In the genomic region with DNA sequence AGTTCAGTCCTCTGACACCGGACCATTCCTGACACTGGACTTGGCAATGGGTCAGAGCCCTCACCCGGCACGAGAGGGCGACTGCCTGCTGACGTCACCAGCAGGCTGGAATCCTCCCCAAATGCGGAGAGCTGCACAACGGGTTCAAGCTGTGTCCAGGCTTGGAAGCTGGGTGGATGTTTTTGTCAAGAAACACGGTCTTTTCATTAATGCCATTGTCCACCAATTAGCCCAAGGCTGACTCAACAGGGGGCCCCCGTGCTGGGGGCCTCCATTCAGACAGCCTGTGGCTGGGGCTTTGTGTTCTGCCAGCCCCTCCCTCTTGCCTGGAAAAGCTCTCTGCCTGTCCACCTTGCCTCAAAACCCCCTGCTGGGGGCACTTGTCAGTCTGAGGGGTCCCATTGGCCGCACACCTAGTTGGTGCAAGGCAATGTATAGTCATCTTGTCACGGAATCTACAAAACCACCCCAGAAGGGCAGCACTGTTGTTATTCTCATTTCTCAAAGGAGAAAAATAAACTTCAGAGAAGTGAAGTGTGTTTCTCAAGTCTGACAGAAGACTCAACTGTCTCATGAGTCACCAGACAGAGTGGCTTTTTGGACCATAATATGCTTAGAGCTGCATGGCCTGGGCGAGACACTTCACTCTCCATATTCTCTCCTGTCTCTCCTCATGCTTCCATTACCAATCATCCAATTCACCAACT, we compare ENCODE assay signal across 22 cellular contexts. TPM values are rescaled to one million over a fixed set of nuclear protein-coding genes. Genes with fewer than 3 reads are reported as not detected.
DNase-seq lines count a peak whose midpoint lies in the region; FAIRE-seq and TF ChIP-seq lines count a peak whose summit lies in the region.
"Had no signal": no experiment of that assay in that cellular context is flagged by ENCODE, and none has a peak within 500 bp of the region (broad histone marks: within the 10 kb centered on the region; RNA-seq: fewer than 3 reads in every experiment).

No MANE protein-coding gene starts in this region.

- H3K79me2 ChIP-seq in endothelial cell of umbilical vein (ENCODE audit: control insufficient read depth, insufficient read depth, low read length) = no peaks in the 10 kb centered on the region

- POLR2A ChIA-PET in endothelial cell of umbilical vein (lab: Charles Lee) = interaction anchor here (1.2 kb wide), 2 partner anchors 9 to 173 kb away, joined by 3 to 4 read pairs; no protein-coding TSS in a partner anchor

- H4K20me1 ChIP-seq in endothelial cell of umbilical vein (replicated peaks; ENCODE audit: control insufficient read depth, extremely low read depth, insufficient read depth, low read length) = no peaks in the 10 kb centered on the region

- no peak overlapping the region for H3K4me2 ChIP-seq in endothelial cell of umbilical vein (ENCODE audit: insufficient read depth, low read length)

- intact Hi-C loops in endothelial cell of umbilical vein (cut with micrococcal nuclease) = no loop called here

- peak; percentile 12 for FAIRE-seq in endothelial cell of umbilical vein (lab: Jason Lieb, UNC)
- FAIRE-seq: keratinocyte, pancreas, TTC549 had no signal

- H3K9me1 ChIP-seq in endothelial cell of umbilical vein (replicated peaks; ENCODE audit: control insufficient read depth, extremely low read depth, insufficient read depth, low read length) = no peaks in the 10 kb centered on the region

- H3K36me3 ChIP-seq in endothelial cell of umbilical vein (ENCODE audit: control insufficient read depth in 2 of 2, extremely low read depth in 1 of 2, insufficient read depth in 2 of 2, low read length in 2 of 2) = no peaks in the 10 kb centered on the region
- H3K36me3 ChIP-seq: pancreas had no signal

- H3K4me1 ChIP-seq in endothelial cell of umbilical vein (ENCODE audit: control insufficient read depth, extremely low read depth, insufficient read depth, low read length) = peaks cover 22% of the 10 kb centered on the region
- H3K4me1 ChIP-seq: pancreas had no signal

- dilution Hi-C loops in endothelial cell of umbilical vein (cut with MboI; ENCODE audit: extremely low pct_ligation_motif_present, low sequenced_read_pairs) = no loop called here

- H3K9ac ChIP-seq in endothelial cell of umbilical vein (replicated peaks; ENCODE audit: extremely low read depth, insufficient read depth, low read length) = no peak overlapping the region

- no peaks in the 10 kb centered on the region for H3K9me3 ChIP-seq in endothelial cell of umbilical vein (replicated peaks; ENCODE audit: control insufficient read depth, insufficient read depth, low read length)
- H3K9me3 ChIP-seq: pancreas had no signal

- TF ChIP-seq POLR2A in endothelial cell of umbilical vein (IDR thresholded peaks at IDR 0.05; ENCODE audit: low read depth, low read length) = no peak

- TF ChIP-seq CTCF in endothelial cell of umbilical vein (IDR thresholded peaks at IDR 0.05; ENCODE audit: extremely low read depth in 1 of 2, insufficient read depth in 1 of 2, low read depth in 1 of 2, low read length in 2 of 2) = no peak
- no peak for TF ChIP-seq CTCF in GM20000 (IDR thresholded peaks at IDR 0.05; ENCODE audit: extremely low read depth, missing control alignments)

- DNase-seq in EH (ENCODE audit: low read depth) = peak; percentile 59
- DNase-seq in MV-4-11 (lab: John Stamatoyannopoulos, UW) = peak; percentile 57
- DNase-seq in endothelial cell of umbilical vein (ENCODE audit: low read depth, low spot score) = no peak
- peak; percentile 11 for DNase-seq in midbrain (lab: John Stamatoyannopoulos, UW)
- DNase-seq in activated effector memory CD4-positive, alpha-beta T cell treated with anti-CD3 and anti-CD28 coated beads, Interleukin-2, amount 50 U/mL, for 16 hours = no peak
- no peak for DNase-seq in T-helper 2 cell
- DNase-seq in GM20000 (ENCODE audit: low spot score) = no peak
- DNase-seq in NCI-H345 (lab: John Stamatoyannopoulos, UW) = no peak
- DNase-seq: activated CD8-positive, alpha-beta T cell treated with anti-CD3 and anti-CD28 coated beads for 36 hours; amniotic stem cell; GDM1; Kasumi-1; NCI-H187; pancreas; stimulated activated CD4-positive, alpha-beta T cell treated with anti-CD3 and anti-CD28 coated beads, Interleukin-12 subunit alpha, Interleukin-12 subunit beta, amount 100 ng/mL, for 4 hours; stimulated activated naive CD8-positive, alpha-beta T cell treated with anti-CD3 and anti-CD28 coated beads, Interleukin-15, Interleukin-2, amounts not matched to agents 100 U/mL and 50 U/mL, for 24 hours had no signal

- CTCF ChIA-PET in endothelial cell of umbilical vein (lab: Charles Lee) = interaction anchor here (1.2 to 6.1 kb wide), 8 partner anchors 10 to 215 kb away, joined by 3 to 73 read pairs (median 6); no protein-coding TSS in a partner anchor

- H2AFZ ChIP-seq in endothelial cell of umbilical vein (ENCODE audit: low read depth, low read length) = no peak overlapping the region

- no peak overlapping the region for H3K27ac ChIP-seq in endothelial cell of umbilical vein (ENCODE audit: insufficient read depth, low read depth, low read length)
- H3K27ac ChIP-seq: pancreas, SK-N-MC had no signal

- no peaks in the 10 kb centered on the region for H3K27me3 ChIP-seq in endothelial cell of umbilical vein (ENCODE audit: control insufficient read depth in 2 of 2, insufficient read depth in 2 of 2, low read length in 2 of 2)
- H3K27me3 ChIP-seq: pancreas had no signal

- no TSS peak for BruUV-seq in endothelial cell of umbilical vein (replicated peaks; lab: Mats Ljungman, UMichigan)

- H3K4me3 ChIP-seq in endothelial cell of umbilical vein (replicated peaks in 1 of 3; ENCODE audit: insufficient read depth in 1 of 3, low read depth in 1 of 3, low read length in 3 of 3) = no peak overlapping the region
- H3K4me3 ChIP-seq: pancreas, SK-N-MC had no signal

TF ChIP-seq in endothelial cell of umbilical vein, 7 proteins besides CTCF, POLR2A, EP300 and RAD21:
- TF ChIP-seq JUN (IDR thresholded peaks at IDR 0.05; ENCODE audit: borderline replicate concordance, insufficient read depth, insufficient read length, low read depth) (peak; percentile 14), POLR2AphosphoS5 (IDR thresholded peaks at IDR 0.05; ENCODE audit: insufficient read depth, low read depth, low read length) (no peak), FOS (IDR thresholded peaks at IDR 0.05; ENCODE audit: borderline replicate concordance, insufficient read depth, low read length) (peak; percentile 22)

RNA-seq across cellular contexts. Expression of a gene that starts 24.6 kb away (rescaled TPM):
- total RNA-seq in endothelial cell of umbilical vein = 65.5 and 68.2 TPM in 2 replicates
- 81.4 and 100 TPM in 2 replicates for polyA plus RNA-seq in endothelial cell of umbilical vein
- 88.2 and 91.6 TPM in 2 replicates for polyA plus RNA-seq in endothelial cell of umbilical vein (2011; cell fraction: cytosol; rRNA removed)
- 25.0 and 31.4 TPM in 2 replicates for polyA plus RNA-seq in endothelial cell of umbilical vein (2011; cell fraction: nucleus; rRNA removed)
- polyA plus RNA-seq in endothelial cell of umbilical vein (2012) = 97.8 and 120 TPM in 2 replicates
- polyA minus RNA-seq in endothelial cell of umbilical vein = 51.4 and 53.7 TPM in 2 replicates
- polyA minus RNA-seq in endothelial cell of umbilical vein (2011; cell fraction: cytosol; rRNA and poly(A)+ RNA removed) = 82.1 TPM
- polyA minus RNA-seq in endothelial cell of umbilical vein (2011; cell fraction: nucleus; rRNA and poly(A)+ RNA removed) = 4.7 and 6.4 TPM in 2 replicates

RNA-seq across cellular contexts. Expression of a gene that starts 24.7 kb away (rescaled TPM):
- not detected in 2 replicates for total RNA-seq in endothelial cell of umbilical vein
- not detected in 2 replicates for polyA plus RNA-seq in endothelial cell of umbilical vein
- polyA plus RNA-seq in endothelial cell of umbilical vein (2011; cell fraction: cytosol; rRNA removed) = not detected in 2 replicates
- not detected in 2 replicates for polyA plus RNA-seq in endothelial cell of umbilical vein (2011; cell fraction: nucleus; rRNA removed)
- not detected in 2 replicates for polyA plus RNA-seq in endothelial cell of umbilical vein (2012)
- polyA minus RNA-seq in endothelial cell of umbilical vein = not detected in 2 replicates
- polyA minus RNA-seq in endothelial cell of umbilical vein (2011; cell fraction: cytosol; rRNA and poly(A)+ RNA removed) = not detected
- not detected in 2 replicates for polyA minus RNA-seq in endothelial cell of umbilical vein (2011; cell fraction: nucleus; rRNA and poly(A)+ RNA removed)
- total RNA-seq: activated CD8-positive, alpha-beta T cell treated with anti-CD3 and anti-CD28 coated beads for 36 hours; glomerular endothelial cell; NCI-H460 had no signal
- polyA plus RNA-seq: AG04450, keratinocyte had no signal

RNA-seq across cellular contexts. Expression of a gene that starts 41.9 kb away (rescaled TPM):
- 4.9 and 8.1 TPM in 2 replicates for total RNA-seq in endothelial cell of umbilical vein
- 5.0 and 5.1 TPM in 2 replicates for polyA plus RNA-seq in endothelial cell of umbilical vein
- 5.1 and 6.1 TPM in 2 replicates for polyA plus RNA-seq in endothelial cell of umbilical vein (2011; cell fraction: cytosol; rRNA removed)
- 6.1 and 6.5 TPM in 2 replicates for polyA plus RNA-seq in endothelial cell of umbilical vein (2011; cell fraction: nucleus; rRNA removed)
- 6.4 and 8.3 TPM in 2 replicates for polyA plus RNA-seq in endothelial cell of umbilical vein (2012)
- polyA minus RNA-seq in endothelial cell of umbilical vein = 4.5 and 9.7 TPM in 2 replicates
- 3.6 TPM for polyA minus RNA-seq in endothelial cell of umbilical vein (2011; cell fraction: cytosol; rRNA and poly(A)+ RNA removed)
- polyA minus RNA-seq in endothelial cell of umbilical vein (2011; cell fraction: nucleus; rRNA and poly(A)+ RNA removed) = 7.4 and 8.3 TPM in 2 replicates

Comparison
In these comparisons a context has a peak if more than half of its experiments do, and no peak if none do; other contexts are left out.
1. DNase-seq: peak in EH (single experiment), MV-4-11 (single experiment) and midbrain (single experiment); none in endothelial cell of umbilical vein (single experiment), activated effector memory CD4-positive, alpha-beta T cell treated with anti-CD3 and anti-CD28 coated beads, Interleukin-2, amount 50 U/mL, for 16 hours (single experiment), T-helper 2 cell (0 of 5), GM20000 (single experiment) and NCI-H345 (single experiment).